In the genomic region with DNA sequence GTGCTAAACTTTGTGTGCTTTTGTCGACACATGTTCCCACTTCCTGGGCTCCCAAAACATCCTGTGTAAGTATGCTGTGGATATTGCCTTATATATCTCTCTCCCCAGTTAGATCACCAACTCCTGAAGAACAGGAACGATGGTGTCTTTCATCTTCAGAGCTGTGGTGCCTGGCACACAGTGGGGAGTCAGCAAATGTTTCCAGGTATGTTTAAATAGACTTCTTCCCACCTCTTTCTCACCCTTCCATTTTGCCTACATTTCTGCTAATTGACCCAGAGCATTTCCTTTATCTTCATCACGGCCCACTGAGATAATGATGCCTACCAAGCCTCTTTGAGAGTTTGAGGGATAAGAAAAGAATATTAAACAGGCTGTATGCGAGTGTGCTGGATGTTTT, we compare ENCODE assay signal across 20 cellular contexts.
"Had no signal": no experiment of that assay in that cellular context is flagged by ENCODE, and none has a peak within 500 bp of the region (broad histone marks: within the 10 kb centered on the region; RNA-seq: fewer than 3 reads in every experiment).

No MANE protein-coding gene starts in this region.

- H3K9me3 Mint-ChIP-seq: activated naive CD4-positive, alpha-beta T cell treated with anti-CD3 and anti-CD28 coated beads, Interleukin-2, amount 50 U/mL, for 24 hours had no signal

- H3K4me3 Mint-ChIP-seq: activated naive CD4-positive, alpha-beta T cell treated with anti-CD3 and anti-CD28 coated beads, Interleukin-2, amount 50 U/mL, for 24 hours; effector memory CD8-positive, alpha-beta T cell; naive thymus-derived CD4-positive, alpha-beta T cell; stimulated activated naive B cell treated with anti-CD40 and anti-IgM and Interleukin-4, amounts not matched to agents 10 μg/mL and 1 μg/mL and 100 μg/mL, for 72 hours had no signal

- DNase-seq: activated CD4-positive, alpha-beta T cell treated with anti-CD3 and anti-CD28 coated beads, Interleukin-2, amount 50 U/mL, for 1 hour; activated CD4-positive, CD25-positive, alpha-beta regulatory T cell treated with anti-CD3 and anti-CD28 coated beads, Interleukin-2, amount 50 U/mL, for 72 hours; activated CD8-positive, alpha-beta memory T cell treated with anti-CD3 and anti-CD28 coated beads, Interleukin-2, amount 50 U/mL, for 4 hours; activated gamma-delta T cell; activated T-cell treated with anti-CD3 and anti-CD28 coated beads, Interleukin-2, amount 50 U/mL, for 48 hours; dermis blood vessel endothelial cell; effector memory CD8-positive, alpha-beta T cell; foreskin fibroblast; hypothalamus; left lung; naive thymus-derived CD4-positive, alpha-beta T cell; sigmoid colon; stimulated activated naive B cell treated with anti-CD40 and anti-IgM and Interleukin-4, amounts not matched to agents 10 μg/mL and 1 μg/mL and 100 μg/mL, for 72 hours; SW 1271; T-helper 2 cell; upper lobe of right lung had no signal

- H3K36me3 ChIP-seq: ascending aorta, left lung, neutrophil, sigmoid colon, upper lobe of right lung had no signal

- H3K9me3 ChIP-seq: ascending aorta, left lung, neutrophil, sigmoid colon, upper lobe of right lung had no signal

- H3K27ac ChIP-seq: ascending aorta, left lung, neutrophil, sigmoid colon, upper lobe of right lung, VCaP had no signal

- H3K4me1 ChIP-seq: ascending aorta, left lung, sigmoid colon, upper lobe of right lung had no signal

- H3K27me3 ChIP-seq: ascending aorta, left lung, neutrophil, sigmoid colon, upper lobe of right lung had no signal

- ATAC-seq: effector memory CD8-positive, alpha-beta T cell; left lung; naive thymus-derived CD4-positive, alpha-beta T cell; upper lobe of right lung had no signal

- H3K36me3 Mint-ChIP-seq: activated naive CD4-positive, alpha-beta T cell treated with anti-CD3 and anti-CD28 coated beads, Interleukin-2, amount 50 U/mL, for 24 hours; naive thymus-derived CD4-positive, alpha-beta T cell; stimulated activated naive B cell treated with anti-CD40 and anti-IgM and Interleukin-4, amounts not matched to agents 10 μg/mL and 1 μg/mL and 100 μg/mL, for 72 hours had no signal

- H3K4me3 ChIP-seq: ascending aorta, left lung, sigmoid colon, upper lobe of right lung had no signal

- H3K27me3 Mint-ChIP-seq: effector memory CD8-positive, alpha-beta T cell; stimulated activated naive B cell treated with anti-CD40 and anti-IgM and Interleukin-4, amounts not matched to agents 10 μg/mL and 1 μg/mL and 100 μg/mL, for 72 hours had no signal

- H3K4me1 Mint-ChIP-seq: activated naive CD4-positive, alpha-beta T cell treated with anti-CD3 and anti-CD28 coated beads, Interleukin-2, amount 50 U/mL, for 24 hours; naive thymus-derived CD4-positive, alpha-beta T cell; stimulated activated naive B cell treated with anti-CD40 and anti-IgM and Interleukin-4, amounts not matched to agents 10 μg/mL and 1 μg/mL and 100 μg/mL, for 72 hours had no signal

- H3K27ac Mint-ChIP-seq: activated naive CD4-positive, alpha-beta T cell treated with anti-CD3 and anti-CD28 coated beads, Interleukin-2, amount 50 U/mL, for 24 hours; effector memory CD8-positive, alpha-beta T cell; naive thymus-derived CD4-positive, alpha-beta T cell; stimulated activated naive B cell treated with anti-CD40 and anti-IgM and Interleukin-4, amounts not matched to agents 10 μg/mL and 1 μg/mL and 100 μg/mL, for 72 hours had no signal
